ENCODE assay signal across 10 cellular contexts in genomic region chr15:98904466-98905048, GRCh38.
DNase-seq lines count a peak whose midpoint lies in the region; ATAC-seq and TF ChIP-seq lines count a peak whose summit lies in the region.
"Had no signal": no experiment of that assay in that cellular context is flagged by ENCODE, and none has a peak within 500 bp of the region (broad histone marks: within the 10 kb centered on the region; RNA-seq: fewer than 3 reads in every experiment).

No MANE protein-coding gene starts in this region.

- intact Hi-C loops in Right ventricle myocardium inferior (cut with DNase I) (loop anchor here (5.0 kb wide), 1 partner anchor 153 kb away; no protein-coding TSS in a partner anchor), left cardiac atrium (cut with DNase I) (loop anchor here in 1 of 2 donors (5.0 to 10.0 kb wide), 2 partner anchors 37 to 360 kb away; no protein-coding TSS in a partner anchor)

- H3K27me3 Mint-ChIP-seq in type B pancreatic cell = no peaks in the 10 kb centered on the region
- H3K27me3 Mint-ChIP-seq: stimulated activated naive CD8-positive, alpha-beta T cell treated with anti-CD3 and anti-CD28 coated beads, Interleukin-15, Interleukin-2, amounts not matched to agents 100 ng/mL and 50 ng/mL, for 24 hours had no signal

- TF ChIP-seq CTCF in astrocyte of the cerebellum (IDR thresholded peaks at IDR 0.05; ENCODE audit: low read depth, low read length, missing control alignments) = peak; percentile 77
- peak; percentile 67 for TF ChIP-seq CTCF in type B pancreatic cell (conservative IDR thresholded peaks at IDR 0.05)

- H3K9me3 Mint-ChIP-seq in type B pancreatic cell = no peaks in the 10 kb centered on the region
- H3K9me3 Mint-ChIP-seq: central memory CD8-positive, alpha-beta T cell; stimulated activated naive CD8-positive, alpha-beta T cell treated with anti-CD3 and anti-CD28 coated beads, Interleukin-15, Interleukin-2, amounts not matched to agents 100 ng/mL and 50 ng/mL, for 24 hours had no signal

- peak; percentile 32 for ATAC-seq in Right ventricle myocardium inferior
- no peak for ATAC-seq in left cardiac atrium
- ATAC-seq in HG02885 (IDR thresholded peaks at IDR 0.05; ENCODE audit: poor library complexity, unreplicated experiment) = no peak

- peaks cover 12% of the 10 kb centered on the region for H3K36me3 Mint-ChIP-seq in type B pancreatic cell

- no peak overlapping the region for H3K4me3 Mint-ChIP-seq in type B pancreatic cell
- H3K4me3 Mint-ChIP-seq: central memory CD8-positive, alpha-beta T cell; stimulated activated naive CD8-positive, alpha-beta T cell treated with anti-CD3 and anti-CD28 coated beads, Interleukin-15, Interleukin-2, amounts not matched to agents 100 ng/mL and 50 ng/mL, for 24 hours had no signal

- in situ Hi-C loops in astrocyte of the cerebellum (cut with HindIII; ENCODE audit: low sequenced_read_pairs) = no loop called here

- DNase-seq in Right ventricle myocardium inferior (ENCODE audit: missing footprints) (no peak), left cardiac atrium (no peak), NCI-H2196 treated with DMSO at 0.1 percent for 48 hours (lab: John Stamatoyannopoulos, UW; ENCODE audit: unreplicated experiment) (peak; percentile 1), astrocyte of the cerebellum (ENCODE audit: low read depth) (no peak), iris pigment epithelial cell (ENCODE audit: low read depth) (peak; percentile 79), type B pancreatic cell (ENCODE audit: extremely low spot score, unreplicated experiment) (no peak), ecto neural progenitor cell (ENCODE audit: low spot score) (no peak)

- H3K27ac Mint-ChIP-seq in type B pancreatic cell = peak overlapping the region; percentile 27
- H3K27ac Mint-ChIP-seq: stimulated activated naive CD8-positive, alpha-beta T cell treated with anti-CD3 and anti-CD28 coated beads, Interleukin-15, Interleukin-2, amounts not matched to agents 100 ng/mL and 50 ng/mL, for 24 hours had no signal

- H3K4me3 ChIP-seq in astrocyte of the cerebellum (ENCODE audit: low read depth, low read length) = no peak overlapping the region

- H3K4me1 Mint-ChIP-seq in type B pancreatic cell (ENCODE audit: unreplicated experiment) = peaks cover 39% of the 10 kb centered on the region
- H3K4me1 Mint-ChIP-seq: central memory CD8-positive, alpha-beta T cell had no signal

Comparison
In these comparisons a context has a peak if more than half of its experiments do, and no peak if none do; other contexts are left out.
1. DNase-seq: peak in NCI-H2196 treated with DMSO at 0.1 percent for 48 hours (single experiment) and iris pigment epithelial cell (single experiment); none in Right ventricle myocardium inferior (single experiment), left cardiac atrium (single experiment), astrocyte of the cerebellum (single experiment), type B pancreatic cell (single experiment) and ecto neural progenitor cell (single experiment).